ENCODE assay signal across 22 cellular contexts in genomic region chr5:75351058-75351926, GRCh38. TPM values are rescaled to one million over a fixed set of nuclear protein-coding genes. Genes with fewer than 3 reads are reported as not detected.
DNase-seq lines count a peak whose midpoint lies in the region; ATAC-seq, FAIRE-seq and TF ChIP-seq lines count a peak whose summit lies in the region.
"Had no signal": no experiment of that assay in that cellular context is flagged by ENCODE, and none has a peak within 500 bp of the region (broad histone marks: within the 10 kb centered on the region; RNA-seq: fewer than 3 reads in every experiment).

No MANE protein-coding gene starts in this region.

- H3K4me1 Mint-ChIP-seq in activated T-cell treated with anti-CD3 and anti-CD28 coated beads, Interleukin-2, amount 50 U/mL, for 24 hours (ENCODE audit: low read depth) = peaks cover 26% of the 10 kb centered on the region
- H3K4me1 Mint-ChIP-seq in activated CD8-positive, alpha-beta T cell treated with anti-CD3 and anti-CD28 coated beads, Interleukin-2, amount 10 ng/mL, durations not matched to agents 7 days and 5 days (ENCODE audit: low read depth) = peaks cover 22% of the 10 kb centered on the region

- POLR2A ChIA-PET in HCT116 (lab: Charles Lee) = interaction anchor here (1.3 kb wide), 1 partner anchor 14 kb away, joined by 4 read pairs; the partner anchor contains the start of gene HMGCR
- POLR2A ChIA-PET in activated CD8-positive, alpha-beta T cell treated with anti-CD3 and anti-CD28 coated beads, Interleukin-2, amount 10 ng/mL, durations not matched to agents 7 days and 5 days (lab: Charles Lee) = interaction anchor here (0.7 to 2.5 kb wide), 3 partner anchors 9 to 23 kb away, joined by 3 to 15 read pairs (median 3); partner anchors contain the start of gene HMGCR

- H3K36me3 ChIP-seq in HCT116 (ENCODE audit: control insufficient read depth in 1 of 2, insufficient read depth in 2 of 2, low read length in 2 of 2) (peaks cover 63 to 77% of the 10 kb centered on the region in 2 experiments), keratinocyte (ENCODE audit: control insufficient read depth in 2 of 2, extremely low read depth in 1 of 2, insufficient read depth in 2 of 2, low read length in 2 of 2) (peaks cover 32 to 52% of the 10 kb centered on the region in 2 experiments)

- no peak overlapping the region for H3K4me3 Mint-ChIP-seq in activated T-cell treated with anti-CD3 and anti-CD28 coated beads, Interleukin-2, amount 50 U/mL, for 24 hours
- no peak overlapping the region for H3K4me3 Mint-ChIP-seq in activated CD8-positive, alpha-beta T cell treated with anti-CD3 and anti-CD28 coated beads, Interleukin-2, amount 10 ng/mL, durations not matched to agents 7 days and 5 days
- H3K4me3 Mint-ChIP-seq: brain; naive thymus-derived CD4-positive, alpha-beta T cell had no signal

- H3K4me1 ChIP-seq in HCT116 (ENCODE audit: control insufficient read depth in 1 of 2, insufficient read depth in 2 of 2, low read length in 2 of 2) (no peaks in the 10 kb centered on the region), keratinocyte (ENCODE audit: control insufficient read depth, extremely low read depth, insufficient read depth, low read length) (no peaks in the 10 kb centered on the region)
- H3K4me1 ChIP-seq: BLaER1 treated with 17β-estradiol and CSF1 and Interleukin-3, amounts not matched to agents 10 nM and 100 nM; SJCRH30; vagina had no signal

- CTCF ChIA-PET in HCT116 (lab: Charles Lee) = no interaction called here
- CTCF ChIA-PET in activated CD8-positive, alpha-beta T cell treated with anti-CD3 and anti-CD28 coated beads, Interleukin-2, amount 10 ng/mL, durations not matched to agents 7 days and 5 days (lab: Charles Lee) = interaction anchor here (0.7 to 1.9 kb wide), 7 partner anchors 13 to 115 kb away, joined by 3 to 8 read pairs (median 3); partner anchors contain the start of genes ANKRD31 and HMGCR

- H3K4me2 ChIP-seq in HCT116 (ENCODE audit: low read length) (no peak overlapping the region), keratinocyte (ENCODE audit: control insufficient read depth, extremely low read depth, insufficient read depth, low read depth, low read length) (no peak overlapping the region)
- H3K4me2 ChIP-seq: BLaER1 treated with 17β-estradiol and CSF1 and Interleukin-3, amounts not matched to agents 10 nM and 100 nM; PC-9 had no signal

- FAIRE-seq in keratinocyte (lab: Jason Lieb, UNC) = peak; percentile 63
- FAIRE-seq: colon had no signal

- no peaks in the 10 kb centered on the region for H3K9me3 ChIP-seq in HCT116 (ENCODE audit: control insufficient read depth in 1 of 2, insufficient read depth in 1 of 2, low read depth in 1 of 2, low read length in 2 of 2)
- H3K9me3 ChIP-seq in keratinocyte (ENCODE audit: control insufficient read depth, low read depth, low read length) = no peaks in the 10 kb centered on the region
- H3K9me3 ChIP-seq: BLaER1 treated with 17β-estradiol and CSF1 and Interleukin-3, amounts not matched to agents 10 nM and 100 nM; SJCRH30; vagina had no signal

- H3K9me3 Mint-ChIP-seq in activated T-cell treated with anti-CD3 and anti-CD28 coated beads, Interleukin-2, amount 50 U/mL, for 24 hours = no peaks in the 10 kb centered on the region
- H3K9me3 Mint-ChIP-seq in activated CD8-positive, alpha-beta T cell treated with anti-CD3 and anti-CD28 coated beads, Interleukin-2, amount 10 ng/mL, durations not matched to agents 7 days and 5 days (ENCODE audit: insufficient read depth) = no peaks in the 10 kb centered on the region
- H3K9me3 Mint-ChIP-seq: brain; naive thymus-derived CD4-positive, alpha-beta T cell had no signal

- no peaks in the 10 kb centered on the region for H3K27me3 Mint-ChIP-seq in activated T-cell treated with anti-CD3 and anti-CD28 coated beads, Interleukin-2, amount 50 U/mL, for 24 hours
- no peaks in the 10 kb centered on the region for H3K27me3 Mint-ChIP-seq in activated CD8-positive, alpha-beta T cell treated with anti-CD3 and anti-CD28 coated beads, Interleukin-2, amount 10 ng/mL, durations not matched to agents 7 days and 5 days (ENCODE audit: low read depth)
- H3K27me3 Mint-ChIP-seq: brain; naive thymus-derived CD4-positive, alpha-beta T cell had no signal

- H3K27ac ChIP-seq in HCT116 (ENCODE audit: low read depth, low read length) = no peak overlapping the region
- H3K27ac ChIP-seq in keratinocyte (ENCODE audit: control insufficient read depth, insufficient read depth, low read length) = no peak overlapping the region
- H3K27ac ChIP-seq: BLaER1 treated with 17β-estradiol and CSF1 and Interleukin-3, amounts not matched to agents 10 nM and 100 nM; GM23248; PC-9; SJCRH30; vagina had no signal

- ATAC-seq in HCT116 (no peak), GM21423 (IDR thresholded peaks at IDR 0.05; ENCODE audit: unreplicated experiment) (no peak)
- ATAC-seq in activated CD8-positive, alpha-beta T cell treated with anti-CD3 and anti-CD28 coated beads, Interleukin-2, amount 10 ng/mL, durations not matched to agents 7 days and 5 days = peak; percentile 27
- ATAC-seq: naive thymus-derived CD4-positive, alpha-beta T cell had no signal

- TF ChIP-seq POLR2A in HCT116 (IDR thresholded peaks at IDR 0.05; ENCODE audit: borderline replicate concordance, extremely low read depth, insufficient read depth, insufficient read length) = no peak

- dilution Hi-C loops in keratinocyte (cut with MboI; ENCODE audit: extremely low pct_ligation_motif_present, low sequenced_read_pairs) = no loop called here

- H3K9ac ChIP-seq in HCT116 (ENCODE audit: low read length) = no peak overlapping the region
- no peak overlapping the region for H3K9ac ChIP-seq in keratinocyte (ENCODE audit: control insufficient read depth, extremely low read depth, insufficient read depth, low read length)
- H3K9ac ChIP-seq: BLaER1 treated with 17β-estradiol and CSF1 and Interleukin-3, amounts not matched to agents 10 nM and 100 nM; GM23248 had no signal

- RAD21 ChIA-PET in HCT116 (lab: Charles Lee; ENCODE audit: low non-redundant PET in 1 of 2, low total read pairs in 2 of 2, uncharacterized antibody in 2 of 2, unreplicated experiment in 2 of 2) = no interaction called here

- H3K27ac Mint-ChIP-seq in activated T-cell treated with anti-CD3 and anti-CD28 coated beads, Interleukin-2, amount 50 U/mL, for 24 hours = peak overlapping the region; percentile 82
- peak overlapping the region; percentile 36 for H3K27ac Mint-ChIP-seq in activated CD8-positive, alpha-beta T cell treated with anti-CD3 and anti-CD28 coated beads, Interleukin-2, amount 10 ng/mL, durations not matched to agents 7 days and 5 days

- no peaks in the 10 kb centered on the region for H3K9me1 ChIP-seq in keratinocyte (ENCODE audit: control insufficient read depth, extremely low read depth, insufficient read depth, low read length)

- no peaks in the 10 kb centered on the region for H3K9me2 ChIP-seq in HCT116 (ENCODE audit: insufficient read depth)

- TF ChIP-seq CTCF in HCT116 (IDR thresholded peaks at IDR 0.05 in 2 of 3, conservative IDR thresholded peaks at IDR 0.05 in 1 of 3; ENCODE audit: borderline replicate concordance in 1 of 3, insufficient read depth in 1 of 3, low read depth in 2 of 3, low read length in 2 of 3) = no peak
- no peak for TF ChIP-seq CTCF in keratinocyte (optimal IDR thresholded peaks at IDR 0.05 in 1 of 3, IDR thresholded peaks at IDR 0.05 in 1 of 3, conservative IDR thresholded peaks at IDR 0.05 in 1 of 3; ENCODE audit: extremely low read depth in 1 of 3, insufficient read depth in 2 of 3, low read length in 3 of 3)

- H3K36me3 Mint-ChIP-seq in activated T-cell treated with anti-CD3 and anti-CD28 coated beads, Interleukin-2, amount 50 U/mL, for 24 hours (ENCODE audit: low read depth) = peaks cover 89% of the 10 kb centered on the region
- peaks cover 65% of the 10 kb centered on the region for H3K36me3 Mint-ChIP-seq in activated CD8-positive, alpha-beta T cell treated with anti-CD3 and anti-CD28 coated beads, Interleukin-2, amount 10 ng/mL, durations not matched to agents 7 days and 5 days (ENCODE audit: low read depth)

- H3K27me3 ChIP-seq in HCT116 (ENCODE audit: insufficient read depth, low read length) (no peaks in the 10 kb centered on the region), keratinocyte (ENCODE audit: control insufficient read depth, extremely low read depth, insufficient read depth, low read length) (no peaks in the 10 kb centered on the region)
- H3K27me3 ChIP-seq: BLaER1 treated with 17β-estradiol and CSF1 and Interleukin-3, amounts not matched to agents 10 nM and 100 nM; SJCRH30; vagina had no signal

- H3K4me3 ChIP-seq in HCT116 (replicated peaks in 1 of 2; ENCODE audit: low read depth in 1 of 2, low read length in 2 of 2) (no peak overlapping the region), keratinocyte (ENCODE audit: control insufficient read depth in 2 of 3, extremely low read depth in 1 of 3, insufficient read depth in 2 of 3, low read depth in 1 of 3, low read length in 3 of 3) (no peak overlapping the region)
- H3K4me3 ChIP-seq: BLaER1 treated with 17β-estradiol and CSF1 and Interleukin-3, amounts not matched to agents 10 nM and 100 nM; GM23248; PC-9; SJCRH30; vagina had no signal

- H2AFZ ChIP-seq in HCT116 (ENCODE audit: low read depth, low read length, poor library complexity, severe bottlenecking) = no peak overlapping the region
- no peak overlapping the region for H2AFZ ChIP-seq in keratinocyte (ENCODE audit: control insufficient read depth, low read length)
- H2AFZ ChIP-seq: GM23248, PC-9 had no signal

- intact Hi-C loops in HCT116 (cut with micrococcal nuclease) = no loop called here

- H3K79me2 ChIP-seq in HCT116 (ENCODE audit: insufficient read depth, low read length) (peaks cover 14% of the 10 kb centered on the region; the same call in 1 of the 2 replicates), keratinocyte (ENCODE audit: control insufficient read depth, insufficient read depth, low read length) (peaks cover 41% of the 10 kb centered on the region)

- H4K20me1 ChIP-seq in HCT116 (ENCODE audit: insufficient read depth) (no peaks in the 10 kb centered on the region), keratinocyte (ENCODE audit: control insufficient read depth, extremely low read depth, insufficient read depth, low read length) (no peaks in the 10 kb centered on the region)

- TF ChIP-seq RAD21 in HCT116 (IDR thresholded peaks at IDR 0.05; ENCODE audit: low read depth) = no peak

- BruUV-seq in HCT116 (replicated peaks; lab: Mats Ljungman, UMichigan) = TSS peak; percentile 10

- no peak for DNase-seq in activated T-cell treated with anti-CD3 and anti-CD28 coated beads, Interleukin-2, amount 50 U/mL, for 24 hours
- DNase-seq in activated T-cell treated with anti-CD3 and anti-CD28 coated beads, Interleukin-2, amount 50 U/mL, for 1 hour = no peak
- DNase-seq in HCT116 (ENCODE audit: low read depth, low spot score) (no peak), keratinocyte (ENCODE audit: low read depth, low spot score) (no peak), midbrain (lab: John Stamatoyannopoulos, UW) (no peak)
- DNase-seq in activated CD8-positive, alpha-beta T cell treated with anti-CD3 and anti-CD28 coated beads, Interleukin-2, amount 10 ng/mL, durations not matched to agents 7 days and 5 days = no peak
- DNase-seq in stimulated activated CD4-positive, alpha-beta T cell treated with anti-CD3 and anti-CD28 coated beads, Interleukin-4, amount 100 ng/mL, for 4 hours = no peak
- DNase-seq: DMS153; GM23248; KG1; mesendoderm; naive thymus-derived CD4-positive, alpha-beta T cell; NCI-H187 treated with DMSO at 0.1 percent for 48 hours; NCI-H2227 treated with DMSO at 0.1 percent for 48 hours; PC-9; SJCRH30; stimulated activated CD4-positive, alpha-beta T cell treated with anti-CD3 and anti-CD28 coated beads, Interleukin-12 subunit alpha, Interleukin-12 subunit beta, amount 100 ng/mL, for 4 hours had no signal

RNA-seq across cellular contexts. Expression of gene HMGCR, which starts 14.3 kb away (rescaled TPM):
- 101 TPM for total RNA-seq in HCT116 (2021; ENCODE audit: unreplicated experiment)
- 52.4 and 54.0 TPM in 2 replicates for polyA plus RNA-seq in HCT116 (2012)
- 10 to 100 TPM; 64.1 to 70.5 TPM for total RNA-seq in activated CD8-positive, alpha-beta T cell treated with anti-CD3 and anti-CD28 coated beads, Interleukin-2, amount 10 ng/mL, durations not matched to agents 7 days and 5 days
- 124 to 181 TPM (median 124 TPM) in 3 replicates for polyA plus RNA-seq in keratinocyte
- polyA plus RNA-seq in keratinocyte (2011; ENCODE audit: low read depth) = 109 TPM
- polyA plus RNA-seq in keratinocyte (2011; cell fraction: cytosol; rRNA removed) = 28.9 and 62.6 TPM in 2 replicates
- 174 and 233 TPM in 2 replicates for polyA plus RNA-seq in keratinocyte (2011; cell fraction: nucleus; rRNA removed)
- polyA plus RNA-seq in keratinocyte (2012; ENCODE audit: low replicate concordance) = 113 and 126 TPM in 2 replicates
- polyA minus RNA-seq in keratinocyte = 77.0 to 418 TPM (median 257 TPM) in 3 replicates
- 65.6 TPM for polyA minus RNA-seq in keratinocyte (2011; cell fraction: cytosol; rRNA and poly(A)+ RNA removed)
- polyA minus RNA-seq in keratinocyte (2011; cell fraction: nucleus; rRNA and poly(A)+ RNA removed) = 240 and 404 TPM in 2 replicates
